ENCODE assay signal across 25 cellular contexts in genomic region chr14:52110441-52111086, GRCh38. TPM values are rescaled to one million over a fixed set of nuclear protein-coding genes. Genes with fewer than 3 reads are reported as not detected.
DNase-seq lines count a peak whose midpoint lies in the region; ATAC-seq and TF ChIP-seq lines count a peak whose summit lies in the region.
"Had no signal": no experiment of that assay in that cellular context is flagged by ENCODE, and none has a peak within 500 bp of the region (broad histone marks: within the 10 kb centered on the region; RNA-seq: fewer than 3 reads in every experiment).

No MANE protein-coding gene starts in this region.

- peak overlapping the region; percentile 99 for H2BK120ac ChIP-seq in IMR-90 (ENCODE audit: low read depth, low read length)

- H3K27ac ChIP-seq in ACC112 (ENCODE audit: low read depth, low read length) = peak overlapping the region; percentile 93
- H3K27ac ChIP-seq in IMR-90 (ENCODE audit: insufficient read depth, low read length) = peak overlapping the region; percentile 99
- H3K27ac ChIP-seq in prostate gland = no peak overlapping the region
- H3K27ac ChIP-seq: BLaER1, colonic mucosa had no signal

- ATAC-seq in IMR-90 (ENCODE audit: low read depth) = peak; percentile 80
- ATAC-seq: activated CD4-positive, alpha-beta T cell treated with anti-CD3 and anti-CD28 coated beads for 36 hours; effector memory CD8-positive, alpha-beta T cell; esophagus mucosa; K562; Panc1; stimulated activated effector memory CD8-positive, alpha-beta T cell treated with anti-CD3 and anti-CD28 coated beads, Interleukin-12 subunit alpha, Interleukin-12 subunit beta, amount 100 ng/mL, for 72 hours had no signal

- H3K4me1 Mint-ChIP-seq in activated naive CD8-positive, alpha-beta T cell treated with anti-CD3 and anti-CD28 coated beads for 36 hours = no peaks in the 10 kb centered on the region
- H3K4me1 Mint-ChIP-seq: activated CD4-positive, alpha-beta T cell treated with anti-CD3 and anti-CD28 coated beads for 36 hours; stimulated activated effector memory CD8-positive, alpha-beta T cell treated with anti-CD3 and anti-CD28 coated beads, Interleukin-12 subunit alpha, Interleukin-12 subunit beta, amount 100 ng/mL, for 72 hours had no signal

- H2AK5ac ChIP-seq in IMR-90 (ENCODE audit: low read depth, low read length) = peak overlapping the region; percentile 99

- no peak for TF ChIP-seq POLR2A in IMR-90 (IDR thresholded peaks at IDR 0.05; ENCODE audit: low read depth, low read length)
- no peak for TF ChIP-seq POLR2A in prostate gland (IDR thresholded peaks at IDR 0.05)

- H3K4me1 ChIP-seq in ACC112 (ENCODE audit: control insufficient read depth, insufficient read depth, low read length, unreplicated experiment) (peaks cover 26% of the 10 kb centered on the region), IMR-90 (ENCODE audit: control insufficient read depth, insufficient read depth, low read length) (peaks cover 30% of the 10 kb centered on the region), prostate gland (replicated peaks) (peaks cover 3% of the 10 kb centered on the region)
- H3K4me1 ChIP-seq: colonic mucosa had no signal

- peak overlapping the region; percentile 96; the same call in 1 of the 2 replicates for H3K23ac ChIP-seq in IMR-90 (ENCODE audit: low read depth, low read length)

- dilution Hi-C loops in IMR-90 (cut with HindIII; ENCODE audit: low sequenced_read_pairs, unreplicated experiment) = no loop called here

- peak overlapping the region; percentile 98 for H2BK5ac ChIP-seq in IMR-90 (ENCODE audit: low read depth, low read length, poor library complexity, severe bottlenecking)

- POLR2A ChIA-PET in IMR-90 (lab: Charles Lee; ENCODE audit: unreplicated experiment) = interaction anchor here (1.1 to 1.2 kb wide), 2 partner anchors 28 to 30 kb away, joined by 3 to 5 read pairs; no protein-coding TSS in a partner anchor

- no TSS peak for BruUV-seq in IMR-90 (replicated peaks; lab: Mats Ljungman, UMichigan)

- 14% methylated on average over 1 of the region's 5 CpGs; no CpG with 5 or more reads in 1 of the 2 experiments for WGBS in IMR-90 (ENCODE audit: extremely low coverage in 2 of 2, insufficient read length in 1 of 2), 2 experiments
- WGBS in prostate gland = 71% methylated on average over 5 of the region's 5 CpGs

- H4K8ac ChIP-seq in IMR-90 (ENCODE audit: low read depth in 2 of 2, low read length in 2 of 2) = peak overlapping the region; percentile 83 to 89

- H3K18ac ChIP-seq in IMR-90 (ENCODE audit: low read depth, low read length) = peak overlapping the region; percentile 100

- H3K4me3 ChIP-seq in ACC112 (ENCODE audit: low read depth, low read length) (no peak overlapping the region), IMR-90 (ENCODE audit: insufficient read depth, low read depth, low read length) (no peak overlapping the region), cardiac fibroblast (replicated peaks in 1 of 2; ENCODE audit: low read depth in 2 of 2, low read length in 2 of 2) (no peak overlapping the region), prostate gland (no peak overlapping the region)
- H3K4me3 ChIP-seq: BLaER1, colonic mucosa, K562 had no signal

- H2BK15ac ChIP-seq in IMR-90 (ENCODE audit: low read depth, low read length) = peak overlapping the region; percentile 90

- H3K9me3 Mint-ChIP-seq in activated naive CD8-positive, alpha-beta T cell treated with anti-CD3 and anti-CD28 coated beads for 36 hours = peaks cover 1% of the 10 kb centered on the region
- H3K9me3 Mint-ChIP-seq: effector memory CD8-positive, alpha-beta T cell; stimulated activated effector memory CD8-positive, alpha-beta T cell treated with anti-CD3 and anti-CD28 coated beads, Interleukin-12 subunit alpha, Interleukin-12 subunit beta, amount 100 ng/mL, for 72 hours had no signal

- peak overlapping the region; percentile 99 for H3K4ac ChIP-seq in IMR-90 (ENCODE audit: low read depth, low read length)

- H3K36me3 ChIP-seq in ACC112 (ENCODE audit: insufficient read depth, low read length) = no peaks in the 10 kb centered on the region
- H3K36me3 ChIP-seq in IMR-90 (ENCODE audit: control insufficient read depth, insufficient read depth, low read length) = no peaks in the 10 kb centered on the region
- no peaks in the 10 kb centered on the region for H3K36me3 ChIP-seq in prostate gland
- H3K36me3 ChIP-seq: BLaER1, colonic mucosa had no signal

- peak overlapping the region; percentile 94 for H3K56ac ChIP-seq in IMR-90 (ENCODE audit: extremely low read depth, insufficient read depth, low read length)

- no peak overlapping the region for H3K4me3 Mint-ChIP-seq in activated naive CD8-positive, alpha-beta T cell treated with anti-CD3 and anti-CD28 coated beads for 36 hours
- H3K4me3 Mint-ChIP-seq: activated CD4-positive, alpha-beta T cell treated with anti-CD3 and anti-CD28 coated beads for 36 hours; effector memory CD8-positive, alpha-beta T cell; stimulated activated effector memory CD8-positive, alpha-beta T cell treated with anti-CD3 and anti-CD28 coated beads, Interleukin-12 subunit alpha, Interleukin-12 subunit beta, amount 100 ng/mL, for 72 hours had no signal

- peak overlapping the region; percentile 97 for H2BK20ac ChIP-seq in IMR-90 (ENCODE audit: low read depth, low read length)

- TF ChIP-seq CTCF in IMR-90 (conservative IDR thresholded peaks at IDR 0.05; ENCODE audit: low read depth, low read length) (no peak), cardiac fibroblast (IDR thresholded peaks at IDR 0.05; ENCODE audit: low read depth, low read length) (no peak), prostate gland (IDR thresholded peaks at IDR 0.05) (no peak)

- peaks cover 0 to 14% of the 10 kb centered on the region in 2 experiments; a peak in 2 of 4 replicates for H3K79me1 ChIP-seq in IMR-90 (ENCODE audit: low read depth in 1 of 2, low read length in 2 of 2)

- in situ Hi-C loops in IMR-90 (cut with MboI; ENCODE audit: low sequenced_read_pairs) = no loop called here

- H4K91ac ChIP-seq in IMR-90 (ENCODE audit: insufficient read depth, low read depth, low read length) = peak overlapping the region; percentile 89

- H3K9me1 ChIP-seq in IMR-90 (ENCODE audit: insufficient read depth, low read length) = peaks cover 11% of the 10 kb centered on the region

- TF ChIP-seq RAD21 in IMR-90 (IDR thresholded peaks at IDR 0.05; ENCODE audit: low read length) = no peak

- H3K27me3 ChIP-seq in ACC112 (ENCODE audit: insufficient read depth, low read length) (no peaks in the 10 kb centered on the region), IMR-90 (ENCODE audit: control insufficient read depth, insufficient read depth, low read length) (no peaks in the 10 kb centered on the region), prostate gland (replicated peaks; ENCODE audit: insufficient read depth) (no peaks in the 10 kb centered on the region)
- H3K27me3 ChIP-seq: BLaER1, colonic mucosa had no signal

- peak overlapping the region; percentile 94 for H2AK9ac ChIP-seq in IMR-90 (replicated peaks; ENCODE audit: low read depth, low read length, poor library complexity)

- intact Hi-C loops in IMR-90 (cut with micrococcal nuclease) = loop anchor here (2.0 kb wide), 2 partner anchors 30 to 42 kb away; partner anchors contain the start of gene NID2
- intact Hi-C loops in prostate gland (cut with DNase I) = no loop called here

- peak overlapping the region; percentile 75 for H3K9ac ChIP-seq in IMR-90 (ENCODE audit: low read depth, low read length)
- H3K9ac ChIP-seq: BLaER1 had no signal

- no peak overlapping the region for H2AFZ ChIP-seq in ACC112 (ENCODE audit: low read length, unreplicated experiment)
- peak overlapping the region; percentile 70 for H2AFZ ChIP-seq in IMR-90 (replicated peaks; ENCODE audit: low read length, poor library complexity)

- DNase-seq in IMR-90 (peak; percentile 88), cardiac fibroblast (ENCODE audit: low read depth in 2 of 2) (peak; percentile 79 to 88), iris pigment epithelial cell (ENCODE audit: low read depth) (peak; percentile 82), OCI-M2 (lab: John Stamatoyannopoulos, UW; ENCODE audit: unreplicated experiment) (no peak), NCI-H2107 treated with DMSO at 0.1 percent for 48 hours (lab: John Stamatoyannopoulos, UW; ENCODE audit: unreplicated experiment) (no peak), prostate gland (ENCODE audit: low spot score) (no peak)
- no peak for DNase-seq in activated naive CD8-positive, alpha-beta T cell treated with anti-CD3 and anti-CD28 coated beads for 36 hours
- DNase-seq: activated CD4-positive, alpha-beta T cell treated with anti-CD3 and anti-CD28 coated beads for 36 hours; activated effector memory CD4-positive, alpha-beta T cell treated with anti-CD3 and anti-CD28 coated beads, Interleukin-2, amount 50 U/mL, for 16 hours; colonic mucosa; COR-L47; effector memory CD8-positive, alpha-beta T cell; glutamatergic neuron; MM.1S; NCI-H1436; NCI-H510A treated with DMSO at 0.1 percent for 48 hours; small intestine; substantia nigra had no signal

- H3K9me3 ChIP-seq in IMR-90 (ENCODE audit: control insufficient read depth, insufficient read depth, low read length) = no peaks in the 10 kb centered on the region
- no peaks in the 10 kb centered on the region for H3K9me3 ChIP-seq in prostate gland
- H3K9me3 ChIP-seq: colonic mucosa had no signal

- no peaks in the 10 kb centered on the region for H3K27me3 Mint-ChIP-seq in activated naive CD8-positive, alpha-beta T cell treated with anti-CD3 and anti-CD28 coated beads for 36 hours

- no peaks in the 10 kb centered on the region for H3K36me3 Mint-ChIP-seq in activated naive CD8-positive, alpha-beta T cell treated with anti-CD3 and anti-CD28 coated beads for 36 hours

- H3K27ac Mint-ChIP-seq in activated naive CD8-positive, alpha-beta T cell treated with anti-CD3 and anti-CD28 coated beads for 36 hours = no peak overlapping the region
- H3K27ac Mint-ChIP-seq: activated CD4-positive, alpha-beta T cell treated with anti-CD3 and anti-CD28 coated beads for 36 hours; effector memory CD8-positive, alpha-beta T cell; stimulated activated effector memory CD8-positive, alpha-beta T cell treated with anti-CD3 and anti-CD28 coated beads, Interleukin-12 subunit alpha, Interleukin-12 subunit beta, amount 100 ng/mL, for 72 hours had no signal

- peak overlapping the region; percentile 94 for H3K4me2 ChIP-seq in IMR-90 (ENCODE audit: low read depth, low read length)
- H3K4me2 ChIP-seq: BLaER1 had no signal

- peak overlapping the region; percentile 99 for H4K5ac ChIP-seq in IMR-90 (ENCODE audit: low read depth, low read length)

- CTCF ChIA-PET in IMR-90 (lab: Yijun Ruan, JAX) = interaction anchor here (0.6 to 1.2 kb wide), 4 partner anchors 20 to 52 kb away, joined by 3 to 6 read pairs (median 4); partner anchors contain the start of gene NID2

- H4K20me1 ChIP-seq in IMR-90 (ENCODE audit: insufficient read depth, low read length) = no peaks in the 10 kb centered on the region; the same call in 1 of the 2 replicates
- H4K20me1 ChIP-seq: BLaER1 had no signal

- peak overlapping the region; percentile 97 for H3K14ac ChIP-seq in IMR-90 (replicated peaks; ENCODE audit: low read depth, low read length)

- no peaks in the 10 kb centered on the region for H3K79me2 ChIP-seq in ACC112 (ENCODE audit: control insufficient read depth, insufficient read depth, low read length, unreplicated experiment)

RNA-seq across cellular contexts. Expression of gene NID2, which starts 41.7 kb away (rescaled TPM):
- total RNA-seq in IMR-90 (2012; rRNA removed) (101 and 102 TPM in 2 replicates), prostate gland (10 to 100 TPM in 1 of 2 donors, 1 to 10 TPM in 1; 6.9 to 17.2 TPM)
- polyA plus RNA-seq in IMR-90 (2012; rRNA removed) = 278 and 303 TPM in 2 replicates
- 237 and 279 TPM in 2 replicates for polyA plus RNA-seq in IMR-90 (2012; cell fraction: cytosol; rRNA removed)
- 363 and 859 TPM in 2 replicates for polyA plus RNA-seq in IMR-90 (2012; cell fraction: nucleus; rRNA removed; ENCODE audit: low replicate concordance)
- not detected for total RNA-seq in activated naive CD8-positive, alpha-beta T cell treated with anti-CD3 and anti-CD28 coated beads for 36 hours
- total RNA-seq: A172; activated CD4-positive, alpha-beta T cell treated with anti-CD3 and anti-CD28 coated beads for 36 hours had no signal

Comparison
In these comparisons a context has a peak if more than half of its experiments do, and no peak if none do; other contexts are left out.
1. H3K27ac ChIP-seq: peak in ACC112 (single experiment) and IMR-90 (single experiment); none in prostate gland (0 of 2).
2. DNase-seq: peak in IMR-90 (single experiment), cardiac fibroblast (2 of 2) and iris pigment epithelial cell (single experiment); none in OCI-M2 (single experiment), NCI-H2107 treated with DMSO at 0.1 percent for 48 hours (single experiment), prostate gland (single experiment) and activated naive CD8-positive, alpha-beta T cell treated with anti-CD3 and anti-CD28 coated beads for 36 hours (single experiment).
3. RNA of gene NID2, which starts 41.7 kb away (total RNA-seq): 101 to 102 TPM in IMR-90 and 6.9 to 17.2 TPM in prostate gland; not detected in activated naive CD8-positive, alpha-beta T cell treated with anti-CD3 and anti-CD28 coated beads for 36 hours; every median in the first group is over 4 times any median in the second.